Comparison of ENCODE assay signal across 20 cellular contexts in genomic region chr7:80910228-80910627, GRCh38.
"Had no signal": no experiment of that assay in that cellular context is flagged by ENCODE, and none has a peak within 500 bp of the region (broad histone marks: within the 10 kb centered on the region; RNA-seq: fewer than 3 reads in every experiment).

No MANE protein-coding gene starts in this region.

- ATAC-seq: esophagus mucosa; left lobe of liver; lower lobe of right lung; natural killer cell treated with Interleukin-12 subunit alpha and Interleukin-12 subunit beta and Interleukin-15 and Interleukin-18, amount 100 ng/mL, for 72 hours; right lobe of liver; stimulated activated memory B cell treated with anti-CD40 and anti-IgM and Interleukin-4, amounts not matched to agents 10 μg/mL and 1 μg/mL and 100 μg/mL, for 72 hours had no signal

- DNase-seq: effector memory CD4-positive, alpha-beta T cell; islet precursor cell; lower lobe of right lung; mesenchymal stem cell; midbrain; nucleus accumbens; ovary; right lobe of liver; spleen; stimulated activated CD4-positive, alpha-beta T cell treated with anti-CD3 and anti-CD28 coated beads, Interleukin-15, amount 100 ng/mL, for 24 hours; stimulated activated CD4-positive, alpha-beta T cell treated with anti-CD3 and anti-CD28 coated beads, Interleukin-1b, Interleukin-23, amount 100 ng/mL, for 48 hours; stimulated activated CD4-positive, alpha-beta T cell treated with anti-CD3 and anti-CD28 coated beads, Interleukin-4, amount 100 ng/mL, for 24 hours; tibial artery; upper lobe of left lung had no signal

- H3K4me2 ChIP-seq: neural progenitor cell had no signal

- H3K27ac ChIP-seq: lower lobe of right lung, neural progenitor cell, ovary, right lobe of liver, spleen, tibial artery, upper lobe of left lung, vagina had no signal

- H3K27me3 ChIP-seq: neural progenitor cell, ovary, right lobe of liver, spleen, tibial artery, upper lobe of left lung, vagina had no signal

- H3K4me3 ChIP-seq: lower lobe of right lung, neural progenitor cell, ovary, right lobe of liver, spleen, tibial artery, upper lobe of left lung, vagina had no signal

- H3K9ac ChIP-seq: neural progenitor cell had no signal

- H2AFZ ChIP-seq: neural progenitor cell had no signal

- H3K36me3 ChIP-seq: lower lobe of right lung, neural progenitor cell, ovary, right lobe of liver, spleen, upper lobe of left lung, vagina had no signal

- H3K9me3 ChIP-seq: lower lobe of right lung, ovary, right lobe of liver, spleen, tibial artery, upper lobe of left lung, vagina had no signal

- H3K4me1 ChIP-seq: lower lobe of right lung, neural progenitor cell, right lobe of liver, spleen, upper lobe of left lung had no signal
